Comparison of ENCODE assay signal across 8 cellular contexts in genomic region chr2:68653538-68653982, GRCh38. TPM values are rescaled to one million over a fixed set of nuclear protein-coding genes. Genes with fewer than 3 reads are reported as not detected.
DNase-seq lines count a peak whose midpoint lies in the region; ATAC-seq and TF ChIP-seq lines count a peak whose summit lies in the region.

No MANE protein-coding gene starts in this region.

- no peaks in the 10 kb centered on the region for H3K36me3 ChIP-seq in thyroid gland

- no peak overlapping the region for H3K27ac ChIP-seq in thyroid gland

- DNase-seq in NOMO-1 (lab: John Stamatoyannopoulos, UW; ENCODE audit: unreplicated experiment in 2 of 2) (peak; percentile 24 to 34), NOMO-1 treated with dmso at 0.1 percent for 144 hours (lab: John Stamatoyannopoulos, UW; ENCODE audit: unreplicated experiment) (no peak), T1000 (lab: John Stamatoyannopoulos, UW) (peak; percentile 14), dermis microvascular lymphatic vessel endothelial cell (ENCODE audit: low read depth in 2 of 2) (peak; percentile 1 to 88), thyroid gland (no peak), NCI-H146 (lab: John Stamatoyannopoulos, UW) (no peak)
- peak; percentile 28 to 33 for DNase-seq in stimulated activated CD4-positive, alpha-beta T cell treated with anti-CD3 and anti-CD28 coated beads, Interleukin-2, amount 100 ng/mL, for 48 hours

- no peak overlapping the region for H3K4me3 ChIP-seq in thyroid gland (replicated peaks in 1 of 3)

- TF ChIP-seq POLR2A in thyroid gland (IDR thresholded peaks at IDR 0.05), result no peak

- H3K9me3 ChIP-seq in thyroid gland, result no peaks in the 10 kb centered on the region

- no peak for TF ChIP-seq CTCF in thyroid gland (IDR thresholded peaks at IDR 0.05)

- 27 to 36% methylated on average over 10 of the region's 10 CpGs for WGBS in thyroid gland, 2 donors

- peak; percentile 85 for ATAC-seq in HG03060 (IDR thresholded peaks at IDR 0.05; ENCODE audit: low read depth, unreplicated experiment)

- H3K27me3 ChIP-seq in thyroid gland, result no peaks in the 10 kb centered on the region

- intact Hi-C loops in thyroid gland (cut with DNase I), result no loop called here

- H3K4me1 ChIP-seq in thyroid gland, result no peaks in the 10 kb centered on the region

RNA-seq across cellular contexts. Expression of gene PROKR1, which starts 10.2 kb away (rescaled TPM):
- total RNA-seq in dermis microvascular lymphatic vessel endothelial cell, result under 0.01 TPM in 2 replicates
- total RNA-seq in thyroid gland, result not detected

Comparison
In these comparisons a context has a peak if more than half of its experiments do, and no peak if none do; other contexts are left out.
1. DNase-seq: peak in NOMO-1 (2 of 2), T1000 (single experiment), dermis microvascular lymphatic vessel endothelial cell (2 of 2) and stimulated activated CD4-positive, alpha-beta T cell treated with anti-CD3 and anti-CD28 coated beads, Interleukin-2, amount 100 ng/mL, for 48 hours (2 of 2); none in NOMO-1 treated with dmso at 0.1 percent for 144 hours (single experiment), thyroid gland (0 of 2) and NCI-H146 (single experiment).